Comparison of ENCODE assay signal across 43 cellular contexts in the genomic region with DNA sequence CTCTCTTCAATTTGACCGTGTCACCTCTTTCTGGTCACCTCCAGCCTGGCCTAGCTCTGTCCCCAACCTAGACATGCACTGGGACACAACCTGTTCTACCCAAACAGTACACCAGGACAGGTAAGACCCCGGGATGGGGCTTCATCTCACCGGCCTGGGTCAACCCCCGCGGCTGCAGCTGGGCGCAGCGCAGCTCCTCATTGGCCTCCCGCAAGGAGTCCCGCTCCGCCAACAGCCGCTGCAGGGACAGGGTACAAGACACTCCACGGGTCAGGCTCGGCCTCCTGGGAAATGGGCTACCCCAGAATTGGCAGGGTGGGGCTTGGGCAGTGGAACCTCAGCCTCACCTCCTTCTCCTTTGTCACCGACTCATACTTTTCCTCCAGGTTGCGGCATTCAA. TPM values are rescaled to one million over a fixed set of nuclear protein-coding genes. Genes with fewer than 3 reads are reported as not detected.
"Had no signal": no experiment of that assay in that cellular context is flagged by ENCODE, and none has a peak within 500 bp of the region (broad histone marks: within the 10 kb centered on the region; RNA-seq: fewer than 3 reads in every experiment).

No MANE protein-coding gene starts in this region.

- H3K9me3 Mint-ChIP-seq: activated naive CD4-positive, alpha-beta T cell treated with anti-CD3 and anti-CD28 coated beads for 36 hours; activated naive CD4-positive, alpha-beta T cell treated with anti-CD3 and anti-CD28 coated beads, Interleukin-2, amount 10 ng/mL, durations not matched to agents 7 days and 5 days; activated naive CD4-positive, alpha-beta T cell treated with anti-CD3 and anti-CD28 coated beads, Interleukin-2, amount 50 U/mL, for 24 hours; activated naive CD4-positive, alpha-beta T cell treated with anti-CD3 and anti-CD28 coated beads, Interleukin-2, amount 50 U/mL, for 72 hours; activated naive CD8-positive, alpha-beta T cell treated with anti-CD3 and anti-CD28 coated beads for 36 hours; activated naive CD8-positive, alpha-beta T cell treated with anti-CD3 and anti-CD28 coated beads, Interleukin-2, amount 10 ng/mL, durations not matched to agents 7 days and 5 days; activated naive CD8-positive, alpha-beta T cell treated with anti-CD3 and anti-CD28 coated beads, Interleukin-2, amount 50 U/mL, for 24 hours; activated T-cell treated with anti-CD3 and anti-CD28 coated beads, Interleukin-2, amount 50 U/mL, for 24 hours; activated T-cell treated with anti-CD3 and anti-CD28 coated beads, Interleukin-2, amount 50 U/mL, for 4 hours; activated T-cell treated with anti-CD3 and anti-CD28 coated beads, Interleukin-2, amount 50 U/mL, for 72 hours; activated T-helper 1 cell treated with anti-CD3 and anti-CD28 coated beads, Interleukin-12 subunit alpha, Interleukin-12 subunit beta, Interleukin-2, Interleukin-4 antibody, amounts not matched to agents 30 ng/mL and 10 ng/mL and 1 ng/mL, durations not matched to agents 14 hours and 24 hours and 36 hours; activated T-helper 17 cell treated with anti-CD3 and anti-CD28 coated beads, Interleukin-2, amount 50 U/mL, for 72 hours; activated T-helper 2 cell treated with anti-CD3 and anti-CD28 coated beads, Interferon-gamma antibody, Interleukin-2, Interleukin-4, amounts not matched to agents 10 μg/mL and 5 μg/mL and 100 μg/mL, durations not matched to agents 14 hours and 24 hours and 36 hours; brain; central memory CD8-positive, alpha-beta T cell had no signal

- H3K4me1 Mint-ChIP-seq: activated naive CD4-positive, alpha-beta T cell treated with anti-CD3 and anti-CD28 coated beads, Interleukin-2, amount 50 U/mL, for 24 hours; activated naive CD8-positive, alpha-beta T cell treated with anti-CD3 and anti-CD28 coated beads, Interleukin-2, amount 50 U/mL, for 24 hours had no signal

- FAIRE-seq: astrocyte, bronchial epithelial cell had no signal

- DNase-seq: activated effector memory CD4-positive, alpha-beta T cell treated with anti-CD3 and anti-CD28 coated beads, Interleukin-2, amount 50 U/mL, for 16 hours; activated effector memory CD4-positive, alpha-beta T cell treated with Interleukin-2 at 50 U/mL for 16 hours; activated gamma-delta T cell; activated gamma-delta T cell treated with Interleukin-2 at 50 U/mL for 16 hours; activated naive CD4-positive, alpha-beta T cell; activated naive CD4-positive, alpha-beta T cell treated with anti-CD3 and anti-CD28 coated beads for 36 hours; activated naive CD4-positive, alpha-beta T cell treated with anti-CD3 and anti-CD28 coated beads, Interleukin-2, amount 10 ng/mL, durations not matched to agents 7 days and 5 days; activated naive CD4-positive, alpha-beta T cell treated with anti-CD3 and anti-CD28 coated beads, Interleukin-2, amount 50 U/mL, for 16 hours; activated naive CD4-positive, alpha-beta T cell treated with Interleukin-2 at 50 U/mL for 16 hours; activated naive CD8-positive, alpha-beta T cell treated with anti-CD3 and anti-CD28 coated beads for 36 hours; activated naive CD8-positive, alpha-beta T cell treated with anti-CD3 and anti-CD28 coated beads, Interleukin-2, amount 10 ng/mL, durations not matched to agents 7 days and 5 days; activated naive CD8-positive, alpha-beta T cell treated with anti-CD3 and anti-CD28 coated beads, Interleukin-2, amount 50 U/mL, for 24 hours; activated T-cell treated with anti-CD3 and anti-CD28 coated beads, Interleukin-2, amount 50 U/mL, for 1 hour; activated T-cell treated with anti-CD3 and anti-CD28 coated beads, Interleukin-2, amount 50 U/mL, for 24 hours; activated T-cell treated with anti-CD3 and anti-CD28 coated beads, Interleukin-2, amount 50 U/mL, for 4 hours; activated T-cell treated with anti-CD3 and anti-CD28 coated beads, Interleukin-2, amount 50 U/mL, for 48 hours; activated T-cell treated with anti-CD3 and anti-CD28 coated beads, Interleukin-2, amount 50 U/mL, for 72 hours; adrenal gland; amniotic stem cell; amygdala; anterior cingulate cortex; aorta; body of pancreas; brain microvascular endothelial cell; caudate nucleus; central memory CD4-positive, alpha-beta T cell; cerebellar nuclear complex had no signal

- H3K36me3 ChIP-seq: breast epithelium, cardiac muscle cell had no signal

- H3K27ac Mint-ChIP-seq: activated naive CD4-positive, alpha-beta T cell treated with anti-CD3 and anti-CD28 coated beads for 36 hours; activated naive CD4-positive, alpha-beta T cell treated with anti-CD3 and anti-CD28 coated beads, Interleukin-2, amount 10 ng/mL, durations not matched to agents 7 days and 5 days; activated naive CD4-positive, alpha-beta T cell treated with anti-CD3 and anti-CD28 coated beads, Interleukin-2, amount 50 U/mL, for 24 hours; activated naive CD4-positive, alpha-beta T cell treated with anti-CD3 and anti-CD28 coated beads, Interleukin-2, amount 50 U/mL, for 72 hours; activated naive CD8-positive, alpha-beta T cell; activated naive CD8-positive, alpha-beta T cell treated with anti-CD3 and anti-CD28 coated beads for 36 hours; activated naive CD8-positive, alpha-beta T cell treated with anti-CD3 and anti-CD28 coated beads, Interleukin-2, amount 10 ng/mL, durations not matched to agents 7 days and 5 days; activated naive CD8-positive, alpha-beta T cell treated with anti-CD3 and anti-CD28 coated beads, Interleukin-2, amount 50 U/mL, for 24 hours; activated T-cell treated with anti-CD3 and anti-CD28 coated beads, Interleukin-2, amount 50 U/mL, for 24 hours; activated T-cell treated with anti-CD3 and anti-CD28 coated beads, Interleukin-2, amount 50 U/mL, for 72 hours; activated T-helper 1 cell treated with anti-CD3 and anti-CD28 coated beads, Interleukin-12 subunit alpha, Interleukin-12 subunit beta, Interleukin-2, Interleukin-4 antibody, amounts not matched to agents 30 ng/mL and 10 ng/mL and 1 ng/mL, durations not matched to agents 14 hours and 24 hours and 36 hours; activated T-helper 17 cell treated with anti-CD3 and anti-CD28 coated beads, Interleukin-2, amount 50 U/mL, for 72 hours; activated T-helper 2 cell treated with anti-CD3 and anti-CD28 coated beads, Interferon-gamma antibody, Interleukin-2, Interleukin-4, amounts not matched to agents 10 μg/mL and 5 μg/mL and 100 μg/mL, durations not matched to agents 14 hours and 24 hours and 36 hours had no signal

- H3K9me3 ChIP-seq: adrenal gland, ascending aorta, body of pancreas, breast epithelium had no signal

- H3K4me3 ChIP-seq: adrenal gland, ascending aorta, body of pancreas, breast epithelium, cardiac muscle cell had no signal

- H3K4me1 ChIP-seq: adrenal gland, breast epithelium had no signal

- H3K4me3 Mint-ChIP-seq: activated naive CD4-positive, alpha-beta T cell treated with anti-CD3 and anti-CD28 coated beads for 36 hours; activated naive CD4-positive, alpha-beta T cell treated with anti-CD3 and anti-CD28 coated beads, Interleukin-2, amount 10 ng/mL, durations not matched to agents 7 days and 5 days; activated naive CD4-positive, alpha-beta T cell treated with anti-CD3 and anti-CD28 coated beads, Interleukin-2, amount 50 U/mL, for 24 hours; activated naive CD8-positive, alpha-beta T cell; activated naive CD8-positive, alpha-beta T cell treated with anti-CD3 and anti-CD28 coated beads for 36 hours; activated naive CD8-positive, alpha-beta T cell treated with anti-CD3 and anti-CD28 coated beads, Interleukin-2, amount 10 ng/mL, durations not matched to agents 7 days and 5 days; activated naive CD8-positive, alpha-beta T cell treated with anti-CD3 and anti-CD28 coated beads, Interleukin-2, amount 50 U/mL, for 24 hours; activated T-cell treated with anti-CD3 and anti-CD28 coated beads, Interleukin-2, amount 50 U/mL, for 24 hours; activated T-cell treated with anti-CD3 and anti-CD28 coated beads, Interleukin-2, amount 50 U/mL, for 4 hours; activated T-cell treated with anti-CD3 and anti-CD28 coated beads, Interleukin-2, amount 50 U/mL, for 72 hours; activated T-helper 1 cell treated with anti-CD3 and anti-CD28 coated beads, Interleukin-12 subunit alpha, Interleukin-12 subunit beta, Interleukin-2, Interleukin-4 antibody, amounts not matched to agents 30 ng/mL and 10 ng/mL and 1 ng/mL, durations not matched to agents 14 hours and 24 hours and 36 hours; activated T-helper 17 cell treated with anti-CD3 and anti-CD28 coated beads, Interleukin-2, amount 50 U/mL, for 72 hours; central memory CD8-positive, alpha-beta T cell had no signal

- H3K27ac ChIP-seq: adrenal gland, ascending aorta, body of pancreas, brain microvascular endothelial cell, breast epithelium, cardiac muscle cell had no signal

- H3K27me3 Mint-ChIP-seq: activated naive CD4-positive, alpha-beta T cell treated with anti-CD3 and anti-CD28 coated beads, Interleukin-2, amount 50 U/mL, for 24 hours; activated naive CD8-positive, alpha-beta T cell; activated naive CD8-positive, alpha-beta T cell treated with anti-CD3 and anti-CD28 coated beads for 36 hours; activated naive CD8-positive, alpha-beta T cell treated with anti-CD3 and anti-CD28 coated beads, Interleukin-2, amount 10 ng/mL, durations not matched to agents 7 days and 5 days; activated naive CD8-positive, alpha-beta T cell treated with anti-CD3 and anti-CD28 coated beads, Interleukin-2, amount 50 U/mL, for 24 hours; activated T-cell treated with anti-CD3 and anti-CD28 coated beads, Interleukin-2, amount 50 U/mL, for 24 hours; activated T-helper 17 cell treated with anti-CD3 and anti-CD28 coated beads, Interleukin-2, amount 50 U/mL, for 72 hours; brain; central memory CD8-positive, alpha-beta T cell had no signal

- H3K27me3 ChIP-seq: adrenal gland, ascending aorta, body of pancreas, brain microvascular endothelial cell, breast epithelium, cardiac muscle cell had no signal

- H3K36me3 Mint-ChIP-seq: activated naive CD4-positive, alpha-beta T cell treated with anti-CD3 and anti-CD28 coated beads, Interleukin-2, amount 10 ng/mL, durations not matched to agents 7 days and 5 days; activated naive CD4-positive, alpha-beta T cell treated with anti-CD3 and anti-CD28 coated beads, Interleukin-2, amount 50 U/mL, for 24 hours; activated naive CD4-positive, alpha-beta T cell treated with anti-CD3 and anti-CD28 coated beads, Interleukin-2, amount 50 U/mL, for 72 hours; activated naive CD8-positive, alpha-beta T cell; activated naive CD8-positive, alpha-beta T cell treated with anti-CD3 and anti-CD28 coated beads for 36 hours; activated naive CD8-positive, alpha-beta T cell treated with anti-CD3 and anti-CD28 coated beads, Interleukin-2, amount 10 ng/mL, durations not matched to agents 7 days and 5 days had no signal

- ATAC-seq: activated naive CD4-positive, alpha-beta T cell treated with anti-CD3 and anti-CD28 coated beads, Interleukin-2, amount 50 U/mL, for 72 hours; activated naive CD8-positive, alpha-beta T cell treated with anti-CD3 and anti-CD28 coated beads, Interleukin-2, amount 50 U/mL, for 24 hours; activated T-cell treated with anti-CD3 and anti-CD28 coated beads, Interleukin-2, amount 50 U/mL, for 4 hours; activated T-cell treated with anti-CD3 and anti-CD28 coated beads, Interleukin-2, amount 50 U/mL, for 72 hours; activated T-helper 17 cell treated with anti-CD3 and anti-CD28 coated beads, Interleukin-2, amount 50 U/mL, for 72 hours; body of pancreas had no signal

RNA-seq across cellular contexts. Expression of a gene that starts 16.1 kb away (rescaled TPM):
- total RNA-seq: activated naive CD4-positive, alpha-beta T cell treated with anti-CD3 and anti-CD28 coated beads for 36 hours; activated naive CD4-positive, alpha-beta T cell treated with anti-CD3 and anti-CD28 coated beads, Interleukin-2, amount 50 U/mL, for 72 hours; activated naive CD8-positive, alpha-beta T cell treated with anti-CD3 and anti-CD28 coated beads for 36 hours; activated naive CD8-positive, alpha-beta T cell treated with anti-CD3 and anti-CD28 coated beads, Interleukin-2, amount 10 ng/mL, durations not matched to agents 7 days and 5 days; activated T-cell treated with anti-CD3 and anti-CD28 coated beads, Interleukin-2, amount 50 U/mL, for 4 hours; activated T-cell treated with anti-CD3 and anti-CD28 coated beads, Interleukin-2, amount 50 U/mL, for 72 hours; activated T-helper 1 cell treated with anti-CD3 and anti-CD28 coated beads, Interleukin-12 subunit alpha, Interleukin-12 subunit beta, Interleukin-2, Interleukin-4 antibody, amounts not matched to agents 30 ng/mL and 10 ng/mL and 1 ng/mL, durations not matched to agents 14 hours and 24 hours and 36 hours; activated T-helper 17 cell treated with anti-CD3 and anti-CD28 coated beads, Interleukin-2, amount 50 U/mL, for 72 hours; activated T-helper 2 cell treated with anti-CD3 and anti-CD28 coated beads, Interferon-gamma antibody, Interleukin-2, Interleukin-4, amounts not matched to agents 10 μg/mL and 5 μg/mL and 100 μg/mL, durations not matched to agents 14 hours and 24 hours and 36 hours; adrenal gland; aorta; ascending aorta; astrocyte; body of pancreas; breast epithelium; bronchial epithelial cell; cardiac muscle cell; cardiac septum; cerebellum; chondrocyte had no signal
- polyA plus RNA-seq: adrenal gland, cardiac muscle cell had no signal
